Comparison of ENCODE assay signal across 29 cellular contexts in the genomic region with DNA sequence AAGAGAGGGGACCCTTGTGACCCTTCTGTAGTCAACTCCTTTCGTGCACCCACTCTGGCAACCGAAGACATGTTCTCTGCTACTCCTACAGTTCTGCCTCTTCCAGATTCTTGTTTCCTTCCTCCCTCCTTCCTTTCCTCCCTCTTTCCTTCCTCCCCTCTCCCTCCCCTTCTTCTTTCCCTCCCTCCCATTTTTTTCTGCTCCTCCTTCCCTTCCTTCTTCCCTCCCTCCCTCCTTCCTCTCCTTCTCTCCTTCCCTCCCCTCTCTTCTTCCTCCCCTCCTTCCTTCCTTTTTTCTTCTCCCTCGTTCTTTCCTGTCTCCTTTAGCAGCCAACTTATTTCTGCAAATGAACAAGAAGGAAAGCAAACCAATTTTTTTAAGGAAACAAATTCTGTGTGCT.
"Had no signal": no experiment of that assay in that cellular context is flagged by ENCODE, and none has a peak within 500 bp of the region (broad histone marks: within the 10 kb centered on the region; RNA-seq: fewer than 3 reads in every experiment).

No MANE protein-coding gene starts in this region.

- DNase-seq: hippocampal formation; kidney; left colon; left lung; lower lobe of right lung; mammary epithelial cell; mesenchymal stem cell; naive thymus-derived CD8-positive, alpha-beta T cell; nucleus accumbens; pancreas; retina; right cardiac atrium; small intestine; stimulated activated CD4-positive, alpha-beta T cell treated with anti-CD3 and anti-CD28 coated beads, Interleukin-1b, Interleukin-23, amount 100 ng/mL, for 48 hours; stimulated activated CD4-positive, alpha-beta T cell treated with anti-CD3 and anti-CD28 coated beads, Interleukin-2, amount 100 ng/mL, for 48 hours; stimulated activated CD4-positive, alpha-beta T cell treated with anti-CD3 and anti-CD28 coated beads, Interleukin-4, amount 100 ng/mL, for 4 hours; stimulated activated CD8-positive, alpha-beta memory T cell treated with anti-CD3 and anti-CD28 coated beads, Interleukin-4, amount 100 ng/mL, for 48 hours; stimulated activated naive CD4-positive, alpha-beta T cell treated with Interleukin-2 at 50 U/mL for 16 hours; stimulated activated naive CD8-positive, alpha-beta T cell treated with anti-CD3 and anti-CD28 coated beads, Interleukin-15, amount 100 ng/mL, for 72 hours; substantia nigra; uterus had no signal

- H3K36me3 ChIP-seq: left lung, lower lobe of right lung, pancreas, prostate gland, tibial nerve, uterus had no signal

- H3K4me1 ChIP-seq: left lung, lower lobe of right lung, pancreas, prostate gland, tibial nerve, uterus had no signal

- H3K9me3 Mint-ChIP-seq: nephron, neural crest cell had no signal

- FAIRE-seq: islet of Langerhans, kidney, pancreas, small intestine had no signal

- H3K27ac Mint-ChIP-seq: naive thymus-derived CD8-positive, alpha-beta T cell; nephron; stimulated activated memory B cell treated with anti-CD40 and anti-IgM and Interleukin-4, amounts not matched to agents 10 μg/mL and 1 μg/mL and 100 μg/mL, for 72 hours; stimulated activated naive CD8-positive, alpha-beta T cell treated with anti-CD3 and anti-CD28 coated beads, Interleukin-15, amount 100 ng/mL, for 72 hours; type B pancreatic cell had no signal

- H3K9me3 ChIP-seq: lower lobe of right lung, pancreas, prostate gland, uterus had no signal

- H3K27ac ChIP-seq: left lung, lower lobe of right lung, pancreas, prostate gland, tibial nerve, uterus had no signal

- H3K36me3 Mint-ChIP-seq: naive thymus-derived CD8-positive, alpha-beta T cell; stimulated activated memory B cell treated with anti-CD40 and anti-IgM and Interleukin-4, amounts not matched to agents 10 μg/mL and 1 μg/mL and 100 μg/mL, for 72 hours; type B pancreatic cell had no signal

- H3K4me3 Mint-ChIP-seq: naive thymus-derived CD8-positive, alpha-beta T cell; nephron; neural crest cell; stimulated activated memory B cell treated with anti-CD40 and anti-IgM and Interleukin-4, amounts not matched to agents 10 μg/mL and 1 μg/mL and 100 μg/mL, for 72 hours; stimulated activated naive CD8-positive, alpha-beta T cell treated with anti-CD3 and anti-CD28 coated beads, Interleukin-15, amount 100 ng/mL, for 72 hours; type B pancreatic cell had no signal

- H3K4me1 Mint-ChIP-seq: stimulated activated memory B cell treated with anti-CD40 and anti-IgM and Interleukin-4, amounts not matched to agents 10 μg/mL and 1 μg/mL and 100 μg/mL, for 72 hours; stimulated activated naive CD8-positive, alpha-beta T cell treated with anti-CD3 and anti-CD28 coated beads, Interleukin-15, amount 100 ng/mL, for 72 hours had no signal

- H3K4me3 ChIP-seq: left lung, lower lobe of right lung, pancreas, prostate gland, tibial nerve, uterus had no signal

- H3K27me3 ChIP-seq: pancreas, tibial nerve, uterus had no signal

- ATAC-seq: left colon; left lung; lower lobe of right lung; naive thymus-derived CD8-positive, alpha-beta T cell; pancreas; right cardiac atrium; sciatic nerve; stimulated activated memory B cell treated with anti-CD40 and anti-IgM and Interleukin-4, amounts not matched to agents 10 μg/mL and 1 μg/mL and 100 μg/mL, for 72 hours; stimulated activated naive CD8-positive, alpha-beta T cell treated with anti-CD3 and anti-CD28 coated beads, Interleukin-15, amount 100 ng/mL, for 72 hours had no signal
